In the genomic region with DNA sequence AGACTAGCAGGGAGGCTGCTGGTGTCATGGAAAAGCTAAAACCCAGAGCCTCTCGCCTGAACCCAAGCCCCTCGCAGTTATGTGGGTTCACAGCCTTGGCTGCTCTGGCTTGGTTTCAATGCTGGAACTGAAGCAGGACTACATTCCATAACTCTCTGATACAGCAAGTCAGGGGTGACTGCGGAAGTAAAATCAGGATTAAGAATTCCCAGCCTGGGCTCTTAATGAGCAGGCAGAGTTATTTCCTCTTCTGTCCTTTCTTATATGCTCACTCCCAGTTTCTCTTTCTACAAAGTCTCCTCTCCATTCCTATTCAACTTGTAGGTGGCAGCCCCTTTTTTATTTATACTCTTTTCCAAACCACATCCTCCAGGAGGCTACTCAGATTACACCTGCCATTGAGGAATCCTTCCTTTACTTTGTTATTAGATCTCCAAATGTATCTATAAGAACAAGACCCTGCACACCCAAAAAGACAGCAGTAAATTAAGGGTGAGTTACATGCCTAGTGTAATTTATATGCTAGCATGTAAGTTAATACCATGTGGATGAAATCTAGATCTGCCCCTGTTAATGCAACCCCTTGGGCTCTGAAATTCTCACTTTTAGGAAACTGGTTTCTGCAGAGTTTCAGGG, we compare ENCODE assay signal across 23 cellular contexts. TPM values are rescaled to one million over a fixed set of nuclear protein-coding genes. Genes with fewer than 3 reads are reported as not detected.
DNase-seq lines count a peak whose midpoint lies in the region; ATAC-seq, FAIRE-seq and TF ChIP-seq lines count a peak whose summit lies in the region.
"Had no signal": no experiment of that assay in that cellular context is flagged by ENCODE, and none has a peak within 500 bp of the region (broad histone marks: within the 10 kb centered on the region; RNA-seq: fewer than 3 reads in every experiment).

No MANE protein-coding gene starts in this region.

- peak; percentile 55 for DNase-seq in M059J (ENCODE audit: low read depth)
- DNase-seq in frontal cortex (ENCODE audit: low spot score in 2 of 2), result no peak
- no peak for DNase-seq in hippocampal formation (lab: John Stamatoyannopoulos, UW)
- DNase-seq: activated CD4-positive, alpha-beta T cell treated with anti-CD3 and anti-CD28 coated beads, Interleukin-2, amount 50 U/mL, for 48 hours; activated naive CD4-positive, alpha-beta T cell treated with anti-CD3 and anti-CD28 coated beads, Interleukin-2, amount 10 ng/mL, durations not matched to agents 7 days and 5 days; aorta; COR-L47; effector memory CD4-positive, alpha-beta T cell; left lung; NCI-H1436; NCI-H226; nucleus accumbens; Peyer's patch had no signal

- H3K4me3 ChIP-seq in HEK293 (ENCODE audit: low read depth, low read length), result no peak overlapping the region
- H3K4me3 ChIP-seq: esophagus muscularis mucosa, left lung, Peyer's patch had no signal

- H3K4me3 Mint-ChIP-seq in dendritic cell treated with granulocyte-macrophage colony-stimulating factor and Interleukin-4, amounts not matched to agents 40 ng/mL and 50 ng/mL, for 4 days, result peak overlapping the region; percentile 14
- H3K4me3 Mint-ChIP-seq in nephron, result peak overlapping the region in 2 of 3 experiments; percentile 14 to 38
- H3K4me3 Mint-ChIP-seq: activated naive CD4-positive, alpha-beta T cell treated with anti-CD3 and anti-CD28 coated beads, Interleukin-2, amount 10 ng/mL, durations not matched to agents 7 days and 5 days; T-helper 2 cell treated with Interferon-gamma antibody and Interleukin-4, amounts not matched to agents 5 μg/mL and 100 μg/mL, for 36 hours had no signal

- TF ChIP-seq CTCF in HEK293 (tag by site-specific recombination; IDR thresholded peaks at IDR 0.05), result no peak
- no peak for TF ChIP-seq CTCF in nephron (IDR thresholded peaks at IDR 0.05; ENCODE audit: unreplicated experiment in 3 of 3)

- H3K27ac ChIP-seq in HEK293 (ENCODE audit: extremely low read depth, low read depth, low read length), result peak overlapping the region; percentile 48
- H3K27ac ChIP-seq: esophagus muscularis mucosa, left lung, Peyer's patch had no signal

- H3K27ac Mint-ChIP-seq in dendritic cell treated with granulocyte-macrophage colony-stimulating factor and Interleukin-4, amounts not matched to agents 40 ng/mL and 50 ng/mL, for 4 days, result peak overlapping the region; percentile 68
- H3K27ac Mint-ChIP-seq in nephron, result peak overlapping the region; percentile 12 to 72 (median 62)
- H3K27ac Mint-ChIP-seq: activated naive CD4-positive, alpha-beta T cell treated with anti-CD3 and anti-CD28 coated beads, Interleukin-2, amount 10 ng/mL, durations not matched to agents 7 days and 5 days; T-helper 2 cell treated with Interferon-gamma antibody and Interleukin-4, amounts not matched to agents 5 μg/mL and 100 μg/mL, for 36 hours had no signal

- POLR2A ChIA-PET in HEK293 (lab: Yijun Ruan, JAX), result no interaction called here

- no peak for ATAC-seq in HG02571 (IDR thresholded peaks at IDR 0.05; ENCODE audit: unreplicated experiment)
- ATAC-seq: left lung had no signal

- intact Hi-C loops in dendritic cell treated with granulocyte-macrophage colony-stimulating factor and Interleukin-4, amounts not matched to agents 40 ng/mL and 50 ng/mL, for 4 days (cut with micrococcal nuclease), result loop anchor here (10.0 kb wide), 1 partner anchor 54 kb away; a partner anchor contains a TSS

- H3K9me3 ChIP-seq in HEK293 (ENCODE audit: control insufficient read depth, insufficient read depth, low read depth, low read length), result no peaks in the 10 kb centered on the region
- H3K9me3 ChIP-seq: esophagus muscularis mucosa, left lung, Peyer's patch had no signal

- CTCF ChIA-PET in HEK293 (lab: Yijun Ruan, JAX), result interaction anchor here (0.7 to 3.3 kb wide), 5 partner anchors 18 to 229 kb away, joined by 3 to 13 read pairs (median 5); no protein-coding TSS in a partner anchor

- H3K36me3 Mint-ChIP-seq in dendritic cell treated with granulocyte-macrophage colony-stimulating factor and Interleukin-4, amounts not matched to agents 40 ng/mL and 50 ng/mL, for 4 days (ENCODE audit: low read depth), result no peaks in the 10 kb centered on the region
- no peaks in the 10 kb centered on the region for H3K36me3 Mint-ChIP-seq in nephron (ENCODE audit: low read depth)
- H3K36me3 Mint-ChIP-seq: activated naive CD4-positive, alpha-beta T cell treated with anti-CD3 and anti-CD28 coated beads, Interleukin-2, amount 10 ng/mL, durations not matched to agents 7 days and 5 days had no signal

- no peaks in the 10 kb centered on the region for H3K36me3 ChIP-seq in HEK293 (ENCODE audit: control insufficient read depth in 2 of 2, insufficient read depth in 1 of 2, low read length in 2 of 2)
- H3K36me3 ChIP-seq: esophagus muscularis mucosa, left lung, Peyer's patch had no signal

- H3K27me3 Mint-ChIP-seq in dendritic cell treated with granulocyte-macrophage colony-stimulating factor and Interleukin-4, amounts not matched to agents 40 ng/mL and 50 ng/mL, for 4 days, result peaks cover 84% of the 10 kb centered on the region
- peaks cover 43% of the 10 kb centered on the region for H3K27me3 Mint-ChIP-seq in nephron (ENCODE audit: low read depth)

- H3K4me1 ChIP-seq in HEK293 (ENCODE audit: control insufficient read depth, insufficient read depth, low read length), result peaks cover 27% of the 10 kb centered on the region

- no peaks in the 10 kb centered on the region for H3K9me3 Mint-ChIP-seq in dendritic cell treated with granulocyte-macrophage colony-stimulating factor and Interleukin-4, amounts not matched to agents 40 ng/mL and 50 ng/mL, for 4 days
- no peaks in the 10 kb centered on the region for H3K9me3 Mint-ChIP-seq in nephron
- H3K9me3 Mint-ChIP-seq: activated naive CD4-positive, alpha-beta T cell treated with anti-CD3 and anti-CD28 coated beads, Interleukin-2, amount 10 ng/mL, durations not matched to agents 7 days and 5 days; T-helper 2 cell treated with Interferon-gamma antibody and Interleukin-4, amounts not matched to agents 5 μg/mL and 100 μg/mL, for 36 hours had no signal

- H3K4me1 Mint-ChIP-seq in dendritic cell treated with granulocyte-macrophage colony-stimulating factor and Interleukin-4, amounts not matched to agents 40 ng/mL and 50 ng/mL, for 4 days (ENCODE audit: low read depth), result peaks cover 32% of the 10 kb centered on the region
- H3K4me1 Mint-ChIP-seq in nephron, result peaks cover 47% of the 10 kb centered on the region

- FAIRE-seq in frontal cortex (lab: Jason Lieb, UNC), result no peak
- FAIRE-seq: H54 had no signal

TF ChIP-seq in HEK293, 187 proteins besides CTCF, POLR2A, EP300 and RAD21:
- TF ChIP-seq ZBTB20 (tag by site-specific recombination; IDR thresholded peaks at IDR 0.05), result 0 out of 2 replicates have a peak, but pooled peaks have one; percentile 21
- TF ChIP-seq ZNF311 (tag by site-specific recombination; IDR thresholded peaks at IDR 0.05; ENCODE audit: borderline replicate concordance), result no peak
- TF ChIP-seq ZNF600 (tag by site-specific recombination; IDR thresholded peaks at IDR 0.05), result peak; percentile 84
- peak; percentile 29; the same call in 1 of the 2 replicates for TF ChIP-seq ZXDB (tag by site-specific recombination; IDR thresholded peaks at IDR 0.05)
- TF ChIP-seq FEZF1 (tag by site-specific recombination; IDR thresholded peaks at IDR 0.05), result peak; percentile 63; the same call in 1 of the 2 replicates
- peak; percentile 95 for TF ChIP-seq SP7 (tag by site-specific recombination; IDR thresholded peaks at IDR 0.05)
- TF ChIP-seq KLF1 (tag by site-specific recombination; IDR thresholded peaks at IDR 0.05), result no peak

RNA-seq across cellular contexts. Expression of a gene that starts 40.3 kb away (rescaled TPM):
- total RNA-seq in M059J (2014; rRNA removed; shearing (Covaris generic)), result not detected in 2 replicates
- not detected for total RNA-seq in frontal cortex
- total RNA-seq: aorta, cerebellum, esophagus muscularis mucosa, left lung, mucosa of gallbladder, Peyer's patch, SK-MEL-5 had no signal

RNA-seq across cellular contexts. Expression of a gene that starts 54.4 kb away (rescaled TPM):
- 17.4 and 30.7 TPM in 2 replicates for total RNA-seq in M059J (2014; rRNA removed; shearing (Covaris generic))
- total RNA-seq in frontal cortex, result not detected
- total RNA-seq: cerebellum, SK-MEL-5 had no signal

Comparison
In these comparisons a context has a peak if more than half of its experiments do, and no peak if none do; other contexts are left out.
1. RNA of a gene that starts 54.4 kb away (total RNA-seq): 17.4 to 30.7 TPM in M059J; not detected in frontal cortex (single experiment); every median in the first group is over 10 times any median in the second.